ENCODE assay signal across 8 cellular contexts in genomic region chr19:15555759-15556633, GRCh38. TPM values are rescaled to one million over a fixed set of nuclear protein-coding genes. Genes with fewer than 3 reads are reported as not detected.
DNase-seq lines count a peak whose midpoint lies in the region; ATAC-seq and TF ChIP-seq lines count a peak whose summit lies in the region.

No MANE protein-coding gene starts in this region.

- no peaks in the 10 kb centered on the region for H3K36me3 ChIP-seq in GM23338 (ENCODE audit: insufficient read depth)

- no peaks in the 10 kb centered on the region for H3F3A ChIP-seq in GM23338 (replicated peaks; ENCODE audit: low read depth)

- no peaks in the 10 kb centered on the region for H3K4me1 ChIP-seq in GM23338 (ENCODE audit: insufficient read depth)

- H3K9me3 Mint-ChIP-seq in GM23338 (peaks cover 31% of the 10 kb centered on the region), neural crest cell (no peaks in the 10 kb centered on the region)
- no peaks in the 10 kb centered on the region for H3K9me3 Mint-ChIP-seq in stimulated activated naive CD8-positive, alpha-beta T cell treated with anti-CD3 and anti-CD28 coated beads, Interleukin-15, Interleukin-2, amounts not matched to agents 100 ng/mL and 50 ng/mL, for 24 hours

- H4K20me1 ChIP-seq in GM23338 (replicated peaks; ENCODE audit: insufficient read depth), result no peaks in the 10 kb centered on the region

- H3K4me3 Mint-ChIP-seq in GM23338, result peak overlapping the region; percentile 51
- no peak overlapping the region for H3K4me3 Mint-ChIP-seq in neural crest cell
- H3K4me3 Mint-ChIP-seq in stimulated activated naive CD8-positive, alpha-beta T cell treated with anti-CD3 and anti-CD28 coated beads, Interleukin-15, Interleukin-2, amounts not matched to agents 100 ng/mL and 50 ng/mL, for 24 hours, result peak overlapping the region; percentile 77

- no peaks in the 10 kb centered on the region for H3K9me2 ChIP-seq in GM23338 (ENCODE audit: insufficient read depth)

- H3K36me3 Mint-ChIP-seq in GM23338 (ENCODE audit: low read depth) (0 out of 3 replicates have a peak, but pooled peaks cover 5% of the 10 kb centered on the region), neural crest cell (ENCODE audit: low read depth) (no peaks in the 10 kb centered on the region)
- H3K36me3 Mint-ChIP-seq in stimulated activated naive CD8-positive, alpha-beta T cell treated with anti-CD3 and anti-CD28 coated beads, Interleukin-15, Interleukin-2, amounts not matched to agents 100 ng/mL and 50 ng/mL, for 24 hours (ENCODE audit: low read depth), result no peaks in the 10 kb centered on the region

- H3K4me2 ChIP-seq in GM23338, result peak overlapping the region; percentile 79

- TF ChIP-seq CTCF in GM23338 (conservative IDR thresholded peaks at IDR 0.05; ENCODE audit: low read depth in 2 of 2), result peak; percentile 74 to 89
- peak; percentile 89 for TF ChIP-seq CTCF in fibroblast of villous mesenchyme (IDR thresholded peaks at IDR 0.05; ENCODE audit: insufficient read depth, low read depth, low read length)
- peak; percentile 81 for TF ChIP-seq CTCF in neural crest cell (conservative IDR thresholded peaks at IDR 0.05)

- H3K27ac ChIP-seq in GM23338 (ENCODE audit: low read depth), result no peak overlapping the region

- peak overlapping the region; percentile 99 for H2AFZ ChIP-seq in GM23338

- H3K27me3 ChIP-seq in GM23338 (ENCODE audit: insufficient read depth), result no peaks in the 10 kb centered on the region

- H3K27me3 Mint-ChIP-seq in GM23338 (ENCODE audit: insufficient read depth, low read depth, poor library complexity), result peaks cover 7% of the 10 kb centered on the region
- H3K27me3 Mint-ChIP-seq in neural crest cell (ENCODE audit: low read depth), result peaks cover 44% of the 10 kb centered on the region
- peaks cover 3% of the 10 kb centered on the region for H3K27me3 Mint-ChIP-seq in stimulated activated naive CD8-positive, alpha-beta T cell treated with anti-CD3 and anti-CD28 coated beads, Interleukin-15, Interleukin-2, amounts not matched to agents 100 ng/mL and 50 ng/mL, for 24 hours

- H3K79me2 ChIP-seq in GM23338 (replicated peaks; ENCODE audit: insufficient read depth), result no peaks in the 10 kb centered on the region

- peak; percentile 88 for DNase-seq in DMS153 (lab: John Stamatoyannopoulos, UW)
- peak; percentile 98 for DNase-seq in GM23338 (ENCODE audit: low spot score)
- peak; percentile 87 for DNase-seq in M059J (ENCODE audit: low read depth)
- DNase-seq in SHP77 (lab: John Stamatoyannopoulos, UW), result peak; percentile 88 to 90
- peak; percentile 94 for DNase-seq in activated T-helper 9 cell treated with anti-CD3 and anti-CD28 coated beads, Interleukin-2, amount 50 U/mL, for 16 hours (ENCODE audit: low read depth)
- peak; percentile 93 for DNase-seq in fibroblast of villous mesenchyme (ENCODE audit: low read depth)
- peak; percentile 82 for DNase-seq in neural crest cell (ENCODE audit: low read depth, low spot score)

- H3K4me1 Mint-ChIP-seq in GM23338 (peaks cover 2% of the 10 kb centered on the region; the same call in 2 of the 3 replicates), neural crest cell (peaks cover 8% of the 10 kb centered on the region)
- H3K4me1 Mint-ChIP-seq in stimulated activated naive CD8-positive, alpha-beta T cell treated with anti-CD3 and anti-CD28 coated beads, Interleukin-15, Interleukin-2, amounts not matched to agents 100 ng/mL and 50 ng/mL, for 24 hours (ENCODE audit: low read depth), result peaks cover 20% of the 10 kb centered on the region

- H3K4me3 ChIP-seq in GM23338, result peak overlapping the region; percentile 53
- peak overlapping the region; percentile 40 for H3K4me3 ChIP-seq in fibroblast of villous mesenchyme (ENCODE audit: low read depth, low read length)

- ATAC-seq in GM23338, result peak; percentile 94

- H3K27ac Mint-ChIP-seq in GM23338 (no peak overlapping the region), neural crest cell (ENCODE audit: unreplicated experiment) (no peak overlapping the region)
- H3K27ac Mint-ChIP-seq in stimulated activated naive CD8-positive, alpha-beta T cell treated with anti-CD3 and anti-CD28 coated beads, Interleukin-15, Interleukin-2, amounts not matched to agents 100 ng/mL and 50 ng/mL, for 24 hours, result peak overlapping the region; percentile 73

TF ChIP-seq in GM23338, 12 proteins besides CTCF, POLR2A, EP300 and RAD21:
- peak; percentile 74 for TF ChIP-seq CREB1 (CRISPR knock-in tag; IDR thresholded peaks at IDR 0.05; ENCODE audit: low read depth)
- peak; percentile 22 for TF ChIP-seq STAT1 (IDR thresholded peaks at IDR 0.05; ENCODE audit: unreplicated experiment)
- no peak for TF ChIP-seq JUNB (IDR thresholded peaks at IDR 0.05; ENCODE audit: unreplicated experiment)
- no peak for TF ChIP-seq ZNF114 (CRISPR knock-in tag; IDR thresholded peaks at IDR 0.05)

RNA-seq across cellular contexts. Expression of gene CYP4F22, which starts 47.7 kb away (rescaled TPM):
- 0.19 and 1.5 TPM in 2 replicates for total RNA-seq in GM23338 (2014; rRNA removed; shearing (Covaris generic))
- 0.24 and 0.35 TPM in 2 replicates for polyA plus RNA-seq in GM23338 (2016; fragmentation: Nextera tagmentation; extraction: Ambion mirVana)
- not detected in 2 replicates for total RNA-seq in M059J (2014; rRNA removed; shearing (Covaris generic))
- total RNA-seq in fibroblast of villous mesenchyme (not detected in 2 replicates), neural crest cell (not detected in 2 replicates)

RNA-seq across cellular contexts. Expression of gene CYP4F8, which starts 59.0 kb away (rescaled TPM):
- not detected in 2 replicates for total RNA-seq in GM23338 (2014; rRNA removed; shearing (Covaris generic))
- not detected in 2 replicates for polyA plus RNA-seq in GM23338 (2016; fragmentation: Nextera tagmentation; extraction: Ambion mirVana)
- total RNA-seq in M059J (2014; rRNA removed; shearing (Covaris generic)), result not detected in 2 replicates
- total RNA-seq in fibroblast of villous mesenchyme, result under 0.01 TPM in 1 of 2 replicates, not detected in the other
- total RNA-seq in neural crest cell, result not detected in 2 replicates
